19 cellular contexts compared by ENCODE assay signal in genomic region chr15:42590619-42591237, GRCh38. TPM values are rescaled to one million over a fixed set of nuclear protein-coding genes. Genes with fewer than 3 reads are reported as not detected.
DNase-seq lines count a peak whose midpoint lies in the region; ATAC-seq and TF ChIP-seq lines count a peak whose summit lies in the region.
"Had no signal": no experiment of that assay in that cellular context is flagged by ENCODE, and none has a peak within 500 bp of the region (broad histone marks: within the 10 kb centered on the region; RNA-seq: fewer than 3 reads in every experiment).

No MANE protein-coding gene starts in this region.

- 93% methylated on average over 4 of the region's 5 CpGs; no CpG with 5 or more reads in 1 of the 2 donors for WGBS in gastroesophageal sphincter (ENCODE audit: low coverage in 1 of 2), 2 donors
- 91% methylated on average over 5 of the region's 5 CpGs for WGBS in sigmoid colon, 2 donors
- WGBS in SK-N-SH (ENCODE audit: low lambda C conversion rate), result 93% methylated on average over 5 of the region's 5 CpGs

- no peak overlapping the region for H3K4me2 ChIP-seq in Loucy (ENCODE audit: low read depth, low read length, poor library complexity, severe bottlenecking)
- no peak overlapping the region for H3K4me2 ChIP-seq in SK-N-SH
- H3K4me2 ChIP-seq: KMS-11 had no signal

- H3F3A ChIP-seq in Loucy (ENCODE audit: low read depth) (no peaks in the 10 kb centered on the region), SK-N-SH (replicated peaks; ENCODE audit: insufficient read depth) (peaks cover 4% of the 10 kb centered on the region)

- H3K4me3 Mint-ChIP-seq in type B pancreatic cell, result no peak overlapping the region
- no peak overlapping the region for H3K4me3 Mint-ChIP-seq in naive thymus-derived CD8-positive, alpha-beta T cell
- H3K4me3 Mint-ChIP-seq: CD4-positive, CD25-positive, alpha-beta regulatory T cell had no signal

- H4K20me1 ChIP-seq in Loucy (ENCODE audit: insufficient read depth, low read length, poor library complexity, severe bottlenecking) (no peaks in the 10 kb centered on the region), SK-N-SH (ENCODE audit: insufficient read depth) (no peaks in the 10 kb centered on the region)

- peak overlapping the region in 3 of 4 donors; percentile 22 to 77 (median 56) for H3K27ac ChIP-seq in gastroesophageal sphincter
- H3K27ac ChIP-seq in sigmoid colon, result peak overlapping the region in 3 of 4 donors; percentile 71 to 82 (median 72)
- H3K27ac ChIP-seq in vagina, result peak overlapping the region; percentile 1
- no peak overlapping the region for H3K27ac ChIP-seq in SK-N-SH (ENCODE audit: low read depth in 2 of 2, low read length in 1 of 2)
- H3K27ac ChIP-seq: HL-60, KMS-11, RWPE1 had no signal

- POLR2A ChIA-PET in SK-N-SH (lab: Yijun Ruan, JAX), result no interaction called here
- POLR2A ChIA-PET in naive thymus-derived CD8-positive, alpha-beta T cell (lab: Charles Lee), result interaction anchor here (0.8 kb wide), 1 partner anchor 9 kb away, joined by 4 read pairs; no protein-coding TSS in a partner anchor

- H3K9me2 ChIP-seq in Loucy (replicated peaks; ENCODE audit: low read depth, low read length) (no peaks in the 10 kb centered on the region), SK-N-SH (no peaks in the 10 kb centered on the region)

- no peak for TF ChIP-seq RAD21 in SK-N-SH (IDR thresholded peaks at IDR 0.05; ENCODE audit: low read length)

- H3K36me3 ChIP-seq in Loucy (ENCODE audit: insufficient read depth, low read length), result peaks cover 42% of the 10 kb centered on the region; the same call in 1 of the 2 replicates
- peaks cover 0 to 32% of the 10 kb centered on the region in 2 donors for H3K36me3 ChIP-seq in gastroesophageal sphincter
- H3K36me3 ChIP-seq in sigmoid colon, result peaks cover 0 to 18% (median 0%) of the 10 kb centered on the region in 4 donors
- peaks cover 0 to 8% of the 10 kb centered on the region in 2 donors for H3K36me3 ChIP-seq in vagina
- peaks cover 0 to 5% of the 10 kb centered on the region in 2 experiments for H3K36me3 ChIP-seq in SK-N-SH (replicated peaks in 1 of 2; ENCODE audit: control insufficient read depth in 1 of 2, insufficient read depth in 2 of 2, low read length in 1 of 2)
- H3K36me3 ChIP-seq: HAP-1 had no signal

- H3K9me3 Mint-ChIP-seq in type B pancreatic cell, result no peaks in the 10 kb centered on the region
- no peaks in the 10 kb centered on the region for H3K9me3 Mint-ChIP-seq in naive thymus-derived CD8-positive, alpha-beta T cell
- H3K9me3 Mint-ChIP-seq: CD4-positive, CD25-positive, alpha-beta regulatory T cell had no signal

- CTCF ChIA-PET in SK-N-SH (lab: Yijun Ruan, JAX), result interaction anchor here (1.4 to 1.5 kb wide), 2 partner anchors 14 kb away, joined by 5 read pairs; no protein-coding TSS in a partner anchor

- H3K27me3 ChIP-seq in Loucy (ENCODE audit: insufficient read depth, low read length, poor library complexity, severe bottlenecking) (no peaks in the 10 kb centered on the region), gastroesophageal sphincter (no peaks in the 10 kb centered on the region), sigmoid colon (no peaks in the 10 kb centered on the region), vagina (no peaks in the 10 kb centered on the region), SK-N-SH (ENCODE audit: insufficient read depth) (no peaks in the 10 kb centered on the region)

- H3K4me1 ChIP-seq in Loucy (ENCODE audit: insufficient read depth, low read length, poor library complexity, severe bottlenecking) (peaks cover 17% of the 10 kb centered on the region), gastroesophageal sphincter (peaks cover 5 to 87% (median 10%) of the 10 kb centered on the region in 3 donors), sigmoid colon (peaks cover 0 to 82% (median 58%) of the 10 kb centered on the region in 4 donors), vagina (peaks cover 26% of the 10 kb centered on the region), SK-N-SH (ENCODE audit: control insufficient read depth in 1 of 2, insufficient read depth in 2 of 2, low read depth in 1 of 2, low read length in 1 of 2) (peaks cover 2 to 13% of the 10 kb centered on the region in 2 experiments; a peak in 2 of 4 replicates)
- H3K4me1 ChIP-seq: HAP-1 had no signal

- no peaks in the 10 kb centered on the region for H3K9me3 ChIP-seq in Loucy (ENCODE audit: insufficient read depth, low read depth, low read length)
- no peaks in the 10 kb centered on the region for H3K9me3 ChIP-seq in gastroesophageal sphincter
- no peaks in the 10 kb centered on the region for H3K9me3 ChIP-seq in sigmoid colon
- no peaks in the 10 kb centered on the region for H3K9me3 ChIP-seq in vagina
- H3K9me3 ChIP-seq in SK-N-SH, result no peaks in the 10 kb centered on the region
- H3K9me3 ChIP-seq: HAP-1 had no signal

- no peak for ATAC-seq in gastroesophageal sphincter
- ATAC-seq in naive thymus-derived CD8-positive, alpha-beta T cell, result no peak

- H3K4me3 ChIP-seq in Loucy (ENCODE audit: low read length, poor library complexity, severe bottlenecking), result no peak overlapping the region
- no peak overlapping the region for H3K4me3 ChIP-seq in gastroesophageal sphincter
- no peak overlapping the region for H3K4me3 ChIP-seq in sigmoid colon
- H3K4me3 ChIP-seq in vagina, result no peak overlapping the region
- no peak overlapping the region for H3K4me3 ChIP-seq in SK-N-SH (ENCODE audit: low read depth in 2 of 2, low read length in 1 of 2)
- H3K4me3 ChIP-seq: HAP-1 had no signal

- H3K9ac ChIP-seq in Loucy (ENCODE audit: low read depth, low read length, poor library complexity, severe bottlenecking) (peak overlapping the region; percentile 5), SK-N-SH (no peak overlapping the region)
- H3K9ac ChIP-seq: KMS-11 had no signal

- H3K27me3 Mint-ChIP-seq in type B pancreatic cell, result no peaks in the 10 kb centered on the region
- no peaks in the 10 kb centered on the region for H3K27me3 Mint-ChIP-seq in naive thymus-derived CD8-positive, alpha-beta T cell
- H3K27me3 Mint-ChIP-seq: CD4-positive, CD25-positive, alpha-beta regulatory T cell had no signal

- peaks cover 12% of the 10 kb centered on the region for H3K36me3 Mint-ChIP-seq in type B pancreatic cell
- peaks cover 0 to 11% (median 10%) of the 10 kb centered on the region in 3 donors for H3K36me3 Mint-ChIP-seq in naive thymus-derived CD8-positive, alpha-beta T cell

- DNase-seq in sigmoid colon (no peak), vagina (ENCODE audit: extremely low spot score in 2 of 2) (no peak), type B pancreatic cell (ENCODE audit: extremely low spot score, unreplicated experiment) (no peak), SK-N-SH (no peak)
- DNase-seq in naive thymus-derived CD8-positive, alpha-beta T cell, result no peak
- DNase-seq: CD4-positive, CD25-positive, alpha-beta regulatory T cell; DMS79; MV-4-11; NCI-H1105 treated with DMSO at 0.1 percent for 48 hours; NCI-H226; NCI-H510A treated with DMSO at 0.1 percent for 48 hours; NCI-H774; NK-92 treated with Interleukin-12 subunit alpha and Interleukin-12 subunit beta, amount 100 ng/mL, for 24 hours had no signal

- intact Hi-C loops in sigmoid colon (cut with DNase I) (no loop called here), vagina (cut with DNase I) (no loop called here)

- TF ChIP-seq EP300 in gastroesophageal sphincter (IDR thresholded peaks at IDR 0.05) (no peak), sigmoid colon (IDR thresholded peaks at IDR 0.05) (no peak), SK-N-SH (IDR thresholded peaks at IDR 0.05; ENCODE audit: borderline replicate concordance in 1 of 2, low read depth in 1 of 2, low read length in 1 of 2) (no peak)

- peaks cover 58% of the 10 kb centered on the region for H3K79me2 ChIP-seq in Loucy (ENCODE audit: insufficient read depth, low read length)
- no peaks in the 10 kb centered on the region; the same call in 1 of the 2 replicates for H3K79me2 ChIP-seq in SK-N-SH (ENCODE audit: insufficient read depth)

- no peak for TF ChIP-seq POLR2A in gastroesophageal sphincter (IDR thresholded peaks at IDR 0.05)
- TF ChIP-seq POLR2A in sigmoid colon (IDR thresholded peaks at IDR 0.05), result no peak
- no peak for TF ChIP-seq POLR2A in vagina (IDR thresholded peaks at IDR 0.05)

- no peak for TF ChIP-seq CTCF in Loucy (conservative IDR thresholded peaks at IDR 0.05; ENCODE audit: low read length)
- no peak for TF ChIP-seq CTCF in gastroesophageal sphincter (IDR thresholded peaks at IDR 0.05)
- no peak for TF ChIP-seq CTCF in sigmoid colon (IDR thresholded peaks at IDR 0.05)
- TF ChIP-seq CTCF in vagina (IDR thresholded peaks at IDR 0.05), result no peak
- no peak for TF ChIP-seq CTCF in type B pancreatic cell (conservative IDR thresholded peaks at IDR 0.05)
- TF ChIP-seq CTCF in SK-N-SH (IDR thresholded peaks at IDR 0.05), result no peak

- H3K4me1 Mint-ChIP-seq in type B pancreatic cell (ENCODE audit: unreplicated experiment), result peaks cover 3% of the 10 kb centered on the region
- H3K4me1 Mint-ChIP-seq in naive thymus-derived CD8-positive, alpha-beta T cell, result peaks cover 0 to 3% (median 0%) of the 10 kb centered on the region in 4 donors

- no peak overlapping the region for H3K27ac Mint-ChIP-seq in type B pancreatic cell
- H3K27ac Mint-ChIP-seq in naive thymus-derived CD8-positive, alpha-beta T cell, result peak overlapping the region in 2 of 10 donors; percentile 7 to 81
- H3K27ac Mint-ChIP-seq: CD4-positive, CD25-positive, alpha-beta regulatory T cell had no signal

- no peak overlapping the region for H2AFZ ChIP-seq in Loucy (ENCODE audit: low read length)
- H2AFZ ChIP-seq in SK-N-SH (ENCODE audit: low read depth), result no peak overlapping the region

RNA-seq across cellular contexts. Expression of gene STARD9, which starts 15.3 kb away (rescaled TPM):
- total RNA-seq in gastroesophageal sphincter (10 to 100 TPM; 15.5 to 78.4 (median 29.1) TPM), sigmoid colon (100 to 1,000 TPM in 1 of 4 donors, 10 to 100 TPM in 3; 36.4 to 125 (median 49.4) TPM), vagina (35.1 TPM), type B pancreatic cell (ENCODE audit: low replicate concordance) (1.2 and 13.7 TPM in 2 replicates)
- polyA plus RNA-seq in sigmoid colon (1 to 10 TPM in 1 of 3 donors, under 1 TPM in 2; 0.60 to 5.7 (median 0.69) TPM), SK-N-SH (2012; rRNA removed) (2.1 and 2.3 TPM in 2 replicates)
- 0.88 and 1.3 TPM in 2 replicates for polyA plus RNA-seq in SK-N-SH (2012; cell fraction: cytosol; rRNA removed)
- 11.9 and 12.4 TPM in 2 replicates for polyA plus RNA-seq in SK-N-SH (2012; cell fraction: nucleus; rRNA removed)
- 10 to 100 TPM; 12.5 to 13.7 TPM for total RNA-seq in naive thymus-derived CD8-positive, alpha-beta T cell
- polyA plus RNA-seq in naive thymus-derived CD8-positive, alpha-beta T cell, result under 1 TPM; 0.10 to 0.53 (median 0.33) TPM

RNA-seq across cellular contexts. Expression of gene HAUS2, which starts 42.1 kb away (rescaled TPM):
- total RNA-seq in gastroesophageal sphincter (10 to 100 TPM; 15.3 to 42.2 (median 32.3) TPM), sigmoid colon (10 to 100 TPM; 18.3 to 24.6 (median 20.1) TPM), vagina (25.8 TPM), type B pancreatic cell (ENCODE audit: low replicate concordance) (17.3 and 23.2 TPM in 2 replicates)
- polyA plus RNA-seq in sigmoid colon (10 to 100 TPM; 11.1 to 15.1 (median 12.6) TPM), SK-N-SH (2012; rRNA removed) (9.4 and 11.3 TPM in 2 replicates)
- polyA plus RNA-seq in SK-N-SH (2012; cell fraction: cytosol; rRNA removed), result 12.7 and 15.0 TPM in 2 replicates
- polyA plus RNA-seq in SK-N-SH (2012; cell fraction: nucleus; rRNA removed), result 4.1 and 6.3 TPM in 2 replicates
- total RNA-seq in naive thymus-derived CD8-positive, alpha-beta T cell, result 10 to 100 TPM; 19.1 to 21.1 TPM
- 10 to 100 TPM; 20.8 to 25.4 (median 24.9) TPM for polyA plus RNA-seq in naive thymus-derived CD8-positive, alpha-beta T cell

RNA-seq across cellular contexts. Expression of gene LRRC57, which starts 42.1 kb away (rescaled TPM):
- total RNA-seq in gastroesophageal sphincter (10 to 100 TPM; 14.9 to 19.4 (median 15.4) TPM), sigmoid colon (10 to 100 TPM in 3 of 4 donors, 1 to 10 TPM in 1; 9.2 to 24.6 (median 11.4) TPM), vagina (25.3 TPM), type B pancreatic cell (ENCODE audit: low replicate concordance) (29.0 and 36.3 TPM in 2 replicates)
- polyA plus RNA-seq in sigmoid colon (10 to 100 TPM in 2 of 3 donors, 1 to 10 TPM in 1; 8.4 to 16.4 (median 11.5) TPM), SK-N-SH (2012; rRNA removed) (6.4 and 8.9 TPM in 2 replicates)
- polyA plus RNA-seq in SK-N-SH (2012; cell fraction: cytosol; rRNA removed), result 7.9 and 8.0 TPM in 2 replicates
- 6.2 and 7.8 TPM in 2 replicates for polyA plus RNA-seq in SK-N-SH (2012; cell fraction: nucleus; rRNA removed)
- total RNA-seq in naive thymus-derived CD8-positive, alpha-beta T cell, result 10 to 100 TPM; 17.1 to 18.4 TPM
- 1 to 10 TPM; 3.3 to 6.4 (median 5.5) TPM for polyA plus RNA-seq in naive thymus-derived CD8-positive, alpha-beta T cell

Comparison
In these comparisons a context has a peak if more than half of its experiments do, and no peak if none do; other contexts are left out.
1. H3K27ac ChIP-seq: peak in gastroesophageal sphincter (3 of 4), sigmoid colon (3 of 4) and vagina (single experiment); none in SK-N-SH (0 of 2).